ENCODE assay signal across 3 cellular contexts in the genomic region with DNA sequence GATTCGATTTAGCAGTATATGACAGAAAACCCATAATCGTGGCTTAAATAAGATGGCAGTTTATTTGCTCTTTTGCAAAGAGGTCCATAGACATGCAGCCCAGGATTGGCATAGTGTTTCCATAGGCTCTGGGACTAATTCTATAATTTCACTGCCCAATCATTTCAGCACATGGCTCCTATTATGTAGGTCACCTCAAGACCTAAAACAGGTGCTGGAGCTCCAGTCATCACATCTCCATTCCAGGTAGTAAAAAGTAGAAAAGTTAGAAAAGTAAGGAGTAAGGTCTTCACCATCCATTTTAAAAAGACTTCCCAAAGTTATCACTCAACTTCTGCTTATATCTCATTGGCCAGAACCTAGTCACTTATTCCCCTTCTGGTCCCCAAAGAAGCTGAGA.
TF ChIP-seq lines count a peak whose summit lies in the region.

No MANE protein-coding gene starts in this region.

TF ChIP-seq in WTC11, 78 proteins besides CTCF, POLR2A, EP300 and RAD21:
- TF ChIP-seq E2F5 (CRISPR knock-in tag; IDR thresholded peaks at IDR 0.05): no peak
- 0 out of 2 replicates have a peak, but pooled peaks have one; percentile 36 for TF ChIP-seq GTF2I (CRISPR knock-in tag; conservative IDR thresholded peaks at IDR 0.05)
TF ChIP-seq in WTC11: peak in this region for 1.

TF ChIP-seq in K562, 482 proteins besides CTCF, POLR2A, EP300 and RAD21:
- TF ChIP-seq RBM34 (IDR thresholded peaks at IDR 0.05; ENCODE audit: borderline replicate concordance, insufficient read depth, low read length) (no peak), DIDO1 (tag; IDR thresholded peaks at IDR 0.05; ENCODE audit: low read depth) (no peak), RBM25 (IDR thresholded peaks at IDR 0.05; ENCODE audit: low read depth, low read length, severe bottlenecking) (peak; percentile 90), ELF1 (tag; IDR thresholded peaks at IDR 0.05) (no peak), SETDB1 (IDR thresholded peaks at IDR 0.05; ENCODE audit: low read length) (no peak), CEBPG (CRISPR knock-in tag; IDR thresholded peaks at IDR 0.05) (no peak), CEBPG (tag; conservative IDR thresholded peaks at IDR 0.05 in 1 of 2, IDR thresholded peaks at IDR 0.05 in 1 of 2) (no peak), ZNF77 (CRISPR knock-in tag; IDR thresholded peaks at IDR 0.05) (no peak), DLX4 (CRISPR knock-in tag; IDR thresholded peaks at IDR 0.05) (no peak)

TF ChIP-seq in H1, 55 proteins besides CTCF, POLR2A, EP300 and RAD21:
- TF ChIP-seq JUN (IDR thresholded peaks at IDR 0.05; ENCODE audit: low read depth, low read length) (no peak), TEAD4 (IDR thresholded peaks at IDR 0.05; ENCODE audit: low read depth, low read length) (no peak), BACH1 (IDR thresholded peaks at IDR 0.05; ENCODE audit: low read length) (no peak), KDM1A (IDR thresholded peaks at IDR 0.05; ENCODE audit: borderline replicate concordance, low read length) (0 out of 2 replicates have a peak, but pooled peaks have one; percentile 29), GABPA (IDR thresholded peaks at IDR 0.05; ENCODE audit: borderline replicate concordance, insufficient read depth, low read length) (no peak)
- TF ChIP-seq, protein P1, sequence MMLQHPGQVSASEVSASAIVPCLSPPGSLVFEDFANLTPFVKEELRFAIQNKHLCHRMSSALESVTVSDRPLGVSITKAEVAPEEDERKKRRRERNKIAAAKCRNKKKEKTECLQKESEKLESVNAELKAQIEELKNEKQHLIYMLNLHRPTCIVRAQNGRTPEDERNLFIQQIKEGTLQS (IDR thresholded peaks at IDR 0.05; ENCODE audit: insufficient read depth, low read depth, low read length): no peak
